In genomic region chr19:14571695-14572490, GRCh38 we compare ENCODE assay signal across 1 cellular context.
TF ChIP-seq lines count a peak whose summit lies in the region.

NDUFB7 (minus strand) TSS chr19:14572066; CDS start chr19:14572000, 66 bp downstream.

TF ChIP-seq in HepG2, 621 proteins besides CTCF, POLR2A, EP300 and RAD21 (continued from another document and continues in another):
- TF ChIP-seq ARID5B (CRISPR knock-in tag; IDR thresholded peaks at IDR 0.05) (peak; percentile 75), JDP2 (CRISPR knock-in tag; IDR thresholded peaks at IDR 0.05; ENCODE audit: borderline replicate concordance) (no peak; the same call in 1 of the 2 replicates), FOSL2 (CRISPR knock-in tag; IDR thresholded peaks at IDR 0.05) (peak; percentile 58), ZNF646 (CRISPR knock-in tag; IDR thresholded peaks at IDR 0.05) (no peak), ZNF253 (CRISPR knock-in tag; IDR thresholded peaks at IDR 0.05; ENCODE audit: borderline replicate concordance) (no peak), HNF4G (IDR thresholded peaks at IDR 0.05; ENCODE audit: borderline replicate concordance, low read depth, low read length) (no peak), HNF4G (CRISPR knock-in tag; IDR thresholded peaks at IDR 0.05; ENCODE audit: borderline replicate concordance, low read depth) (peak; percentile 75), NPAS2 (CRISPR knock-in tag; IDR thresholded peaks at IDR 0.05; ENCODE audit: borderline replicate concordance) (0 out of 2 replicates have a peak, but pooled peaks have one; percentile 27), ZNF292 (CRISPR knock-in tag; IDR thresholded peaks at IDR 0.05; ENCODE audit: borderline replicate concordance, low read depth) (no peak), TBP (CRISPR knock-in tag; IDR thresholded peaks at IDR 0.05) (no peak), HMGA1 (CRISPR knock-in tag; conservative IDR thresholded peaks at IDR 0.05) (no peak), PBX2 (CRISPR knock-in tag; IDR thresholded peaks at IDR 0.05) (no peak), TP53 (CRISPR knock-in tag; conservative IDR thresholded peaks at IDR 0.05) (peak; percentile 73), ZBTB25 (CRISPR knock-in tag; IDR thresholded peaks at IDR 0.05) (peak; percentile 93), JARID2 (CRISPR knock-in tag; IDR thresholded peaks at IDR 0.05; ENCODE audit: insufficient replicate concordance) (peak; percentile 83), EEA1 (CRISPR knock-in tag; IDR thresholded peaks at IDR 0.05; ENCODE audit: borderline replicate concordance) (no peak), ZNF337 (CRISPR knock-in tag; IDR thresholded peaks at IDR 0.05; ENCODE audit: borderline replicate concordance, low read depth) (peak; percentile 47; the same call in 1 of the 2 replicates), ZNF281 (CRISPR knock-in tag; IDR thresholded peaks at IDR 0.05; ENCODE audit: borderline replicate concordance) (no peak), PRDM4 (CRISPR knock-in tag; IDR thresholded peaks at IDR 0.05; ENCODE audit: borderline replicate concordance) (0 out of 2 replicates have a peak, but pooled peaks have one; percentile 52), JUND (CRISPR knock-in tag; IDR thresholded peaks at IDR 0.05) (0 out of 2 replicates have a peak, but pooled peaks have one; percentile 12)
- TF ChIP-seq, protein P1, sequence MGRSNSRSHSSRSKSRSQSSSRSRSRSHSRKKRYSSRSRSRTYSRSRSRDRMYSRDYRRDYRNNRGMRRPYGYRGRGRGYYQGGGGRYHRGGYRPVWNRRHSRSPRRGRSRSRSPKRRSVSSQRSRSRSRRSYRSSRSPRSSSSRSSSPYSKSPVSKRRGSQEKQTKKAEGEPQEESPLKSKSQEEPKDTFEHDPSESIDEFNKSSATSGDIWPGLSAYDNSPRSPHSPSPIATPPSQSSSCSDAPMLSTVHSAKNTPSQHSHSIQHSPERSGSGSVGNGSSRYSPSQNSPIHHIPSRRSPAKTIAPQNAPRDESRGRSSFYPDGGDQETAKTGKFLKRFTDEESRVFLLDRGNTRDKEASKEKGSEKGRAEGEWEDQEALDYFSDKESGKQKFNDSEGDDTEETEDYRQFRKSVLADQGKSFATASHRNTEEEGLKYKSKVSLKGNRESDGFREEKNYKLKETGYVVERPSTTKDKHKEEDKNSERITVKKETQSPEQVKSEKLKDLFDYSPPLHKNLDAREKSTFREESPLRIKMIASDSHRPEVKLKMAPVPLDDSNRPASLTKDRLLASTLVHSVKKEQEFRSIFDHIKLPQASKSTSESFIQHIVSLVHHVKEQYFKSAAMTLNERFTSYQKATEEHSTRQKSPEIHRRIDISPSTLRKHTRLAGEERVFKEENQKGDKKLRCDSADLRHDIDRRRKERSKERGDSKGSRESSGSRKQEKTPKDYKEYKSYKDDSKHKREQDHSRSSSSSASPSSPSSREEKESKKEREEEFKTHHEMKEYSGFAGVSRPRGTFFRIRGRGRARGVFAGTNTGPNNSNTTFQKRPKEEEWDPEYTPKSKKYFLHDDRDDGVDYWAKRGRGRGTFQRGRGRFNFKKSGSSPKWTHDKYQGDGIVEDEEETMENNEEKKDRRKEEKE (IDR thresholded peaks at IDR 0.05): no peak
- TF ChIP-seq, protein P2, sequence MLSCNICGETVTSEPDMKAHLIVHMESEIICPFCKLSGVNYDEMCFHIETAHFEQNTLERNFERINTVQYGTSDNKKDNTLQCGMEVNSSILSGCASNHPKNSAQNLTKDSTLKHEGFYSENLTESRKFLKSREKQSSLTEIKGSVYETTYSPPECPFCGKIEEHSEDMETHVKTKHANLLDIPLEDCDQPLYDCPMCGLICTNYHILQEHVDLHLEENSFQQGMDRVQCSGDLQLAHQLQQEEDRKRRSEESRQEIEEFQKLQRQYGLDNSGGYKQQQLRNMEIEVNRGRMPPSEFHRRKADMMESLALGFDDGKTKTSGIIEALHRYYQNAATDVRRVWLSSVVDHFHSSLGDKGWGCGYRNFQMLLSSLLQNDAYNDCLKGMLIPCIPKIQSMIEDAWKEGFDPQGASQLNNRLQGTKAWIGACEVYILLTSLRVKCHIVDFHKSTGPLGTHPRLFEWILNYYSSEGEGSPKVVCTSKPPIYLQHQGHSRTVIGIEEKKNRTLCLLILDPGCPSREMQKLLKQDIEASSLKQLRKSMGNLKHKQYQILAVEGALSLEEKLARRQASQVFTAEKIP (CRISPR knock-in tag; IDR thresholded peaks at IDR 0.05; ENCODE audit: borderline replicate concordance): no peak
- TF ChIP-seq, protein P3, sequence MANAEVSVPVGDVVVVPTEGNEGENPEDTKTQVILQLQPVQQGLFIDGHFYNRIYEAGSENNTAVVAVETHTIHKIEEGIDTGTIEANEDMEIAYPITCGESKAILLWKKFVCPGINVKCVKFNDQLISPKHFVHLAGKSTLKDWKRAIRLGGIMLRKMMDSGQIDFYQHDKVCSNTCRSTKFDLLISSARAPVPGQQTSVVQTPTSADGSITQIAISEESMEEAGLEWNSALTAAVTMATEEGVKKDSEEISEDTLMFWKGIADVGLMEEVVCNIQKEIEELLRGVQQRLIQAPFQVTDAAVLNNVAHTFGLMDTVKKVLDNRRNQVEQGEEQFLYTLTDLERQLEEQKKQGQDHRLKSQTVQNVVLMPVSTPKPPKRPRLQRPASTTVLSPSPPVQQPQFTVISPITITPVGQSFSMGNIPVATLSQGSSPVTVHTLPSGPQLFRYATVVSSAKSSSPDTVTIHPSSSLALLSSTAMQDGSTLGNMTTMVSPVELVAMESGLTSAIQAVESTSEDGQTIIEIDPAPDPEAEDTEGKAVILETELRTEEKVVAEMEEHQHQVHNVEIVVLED (CRISPR knock-in tag; IDR thresholded peaks at IDR 0.05; ENCODE audit: borderline replicate concordance): peak; percentile 81; the same call in 1 of the 2 replicates
